In the genomic region with DNA sequence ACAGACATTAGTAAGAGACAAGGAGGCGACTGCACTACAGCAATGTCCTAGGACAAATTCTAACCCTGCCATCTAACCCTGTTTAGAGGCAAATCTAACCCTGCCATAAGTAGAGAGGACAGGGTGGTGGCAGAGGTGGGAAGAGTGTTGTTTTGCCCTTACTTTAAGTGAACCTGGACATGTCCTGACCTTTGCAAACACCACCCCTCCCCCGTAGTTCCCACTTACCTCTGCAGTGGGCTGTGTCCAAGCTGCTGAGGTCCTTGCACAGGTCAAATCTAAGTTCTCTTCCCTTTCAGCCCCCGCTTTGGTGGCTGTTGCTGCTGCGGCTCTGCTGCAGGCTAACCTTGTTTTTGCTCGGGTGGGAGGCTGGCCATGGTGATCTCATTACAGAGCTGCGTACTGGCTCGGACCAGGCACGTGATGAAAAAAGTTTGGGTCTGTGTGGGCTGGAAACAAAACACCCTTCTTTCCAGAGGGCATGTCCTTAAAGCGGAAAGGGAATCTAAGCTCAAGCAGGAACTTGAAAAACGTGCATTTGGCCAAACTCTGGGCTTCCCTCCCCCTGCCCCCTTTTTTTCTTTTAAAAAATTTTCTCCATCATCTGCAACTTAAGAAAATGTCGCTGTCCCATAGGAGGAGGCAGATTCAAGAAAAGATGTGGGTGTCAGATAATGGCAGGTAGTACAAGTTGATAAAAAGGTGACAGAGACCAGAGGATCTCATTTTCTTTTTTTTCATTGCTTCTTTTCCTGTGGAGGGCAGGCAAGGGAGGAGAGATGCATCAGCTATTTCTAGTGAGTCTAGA, we compare ENCODE assay signal across 8 cellular contexts. TPM values are rescaled to one million over a fixed set of nuclear protein-coding genes. Genes with fewer than 3 reads are reported as not detected.
DNase-seq lines count a peak whose midpoint lies in the region; ATAC-seq and TF ChIP-seq lines count a peak whose summit lies in the region.

A gene with protein sequence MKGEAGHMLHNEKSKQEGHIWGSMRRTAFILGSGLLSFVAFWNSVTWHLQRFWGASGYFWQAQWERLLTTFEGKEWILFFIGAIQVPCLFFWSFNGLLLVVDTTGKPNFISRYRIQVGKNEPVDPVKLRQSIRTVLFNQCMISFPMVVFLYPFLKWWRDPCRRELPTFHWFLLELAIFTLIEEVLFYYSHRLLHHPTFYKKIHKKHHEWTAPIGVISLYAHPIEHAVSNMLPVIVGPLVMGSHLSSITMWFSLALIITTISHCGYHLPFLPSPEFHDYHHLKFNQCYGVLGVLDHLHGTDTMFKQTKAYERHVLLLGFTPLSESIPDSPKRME (minus strand): TSS at position 349 of the 808 bp plus-strand sequence. CDS start 12,425 bp downstream, outside the sequence.

- H3K9me3 ChIP-seq in stomach, result no peaks in the 10 kb centered on the region

- H3K36me3 ChIP-seq in stomach, result no peaks in the 10 kb centered on the region

- no peak for TF ChIP-seq EP300 in stomach (IDR thresholded peaks at IDR 0.05)

- no peaks in the 10 kb centered on the region for H3K27me3 ChIP-seq in stomach

- intact Hi-C loops in stomach (cut with DNase I; ENCODE audit: low total_unique reads), result no loop called here

- H3K27ac ChIP-seq in stomach, result peak within 1 kb of the TSS; percentile 39 to 86 (median 76)

- peak within 1 kb of the TSS; percentile 45 to 54 (median 50) for H3K4me3 ChIP-seq in stomach

- no peak for TF ChIP-seq POLR2A in stomach (IDR thresholded peaks at IDR 0.05)

- peak; percentile 47 for DNase-seq in A172 (ENCODE audit: low spot score)
- DNase-seq in dermis microvascular lymphatic vessel endothelial cell (ENCODE audit: low read depth in 2 of 2), result peak; percentile 77 to 80
- peak; percentile 80 for DNase-seq in left lobe of liver (ENCODE audit: low spot score)
- peak; percentile 61 for DNase-seq in stomach
- no peak for DNase-seq in stimulated activated CD4-positive, alpha-beta T cell treated with anti-CD3 and anti-CD28 coated beads, Interleukin-15, amount 100 ng/mL, for 24 hours
- no peak for DNase-seq in NK-92 (lab: John Stamatoyannopoulos, UW; ENCODE audit: unreplicated experiment)

- WGBS in stomach, 5 donors, result 6 to 14% (median 7%) methylated on average over 11 of the region's 11 CpGs

- peak; percentile 76 for ATAC-seq in HG03432 (IDR thresholded peaks at IDR 0.05; ENCODE audit: unreplicated experiment)
- ATAC-seq in left lobe of liver, result peak; percentile 96
- ATAC-seq in GM21381 (IDR thresholded peaks at IDR 0.05; ENCODE audit: unreplicated experiment), result no peak

- no peak for TF ChIP-seq CTCF in stomach (IDR thresholded peaks at IDR 0.05)

- H3K4me1 ChIP-seq in stomach, result peaks cover 0 to 58% (median 36%) of the 10 kb centered on the region in 4 donors

RNA-seq across cellular contexts. Expression of the gene that starts here (rescaled TPM):
- total RNA-seq in A172 (2014; rRNA removed; shearing (Covaris generic)), result 1.8 and 3.5 TPM in 2 replicates
- 5.0 and 14.4 TPM in 2 replicates for total RNA-seq in dermis microvascular lymphatic vessel endothelial cell
- total RNA-seq in left lobe of liver, result 83.6 TPM
- total RNA-seq in stomach, result 100 to 1,000 TPM in 1 of 5 donors, 10 to 100 TPM in 4; 16.5 to 160 (median 24.5) TPM
- 10 to 100 TPM in 2 of 3 donors, 1 to 10 TPM in 1; 4.9 to 13.5 (median 10.7) TPM for polyA plus RNA-seq in stomach

Comparison
In these comparisons a context has a peak if more than half of its experiments do, and no peak if none do; other contexts are left out.
1. DNase-seq: peak in A172 (single experiment), dermis microvascular lymphatic vessel endothelial cell (2 of 2), left lobe of liver (single experiment) and stomach (single experiment); none in stimulated activated CD4-positive, alpha-beta T cell treated with anti-CD3 and anti-CD28 coated beads, Interleukin-15, amount 100 ng/mL, for 24 hours (single experiment) and NK-92 (single experiment).